ENCODE assay signal across 36 cellular contexts in the genomic region with DNA sequence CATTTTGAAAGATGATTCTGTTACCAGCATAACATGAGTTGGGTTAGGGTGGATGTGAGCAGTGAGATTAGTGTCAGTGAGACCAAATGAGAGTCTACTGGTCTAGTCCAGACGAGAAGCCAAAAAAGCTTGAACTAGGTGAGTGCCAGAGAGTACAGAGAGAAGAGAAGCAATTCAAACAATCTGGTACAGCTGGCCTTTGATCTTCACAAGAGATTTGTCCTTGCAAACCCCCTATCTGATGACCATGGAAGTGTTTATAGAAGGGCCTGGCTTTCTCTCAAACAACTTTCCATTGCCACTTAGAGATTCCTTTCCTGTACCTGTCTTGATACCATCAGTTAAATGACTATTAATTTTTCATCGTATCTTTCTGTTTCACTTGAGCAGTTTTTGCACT.
"Had no signal": no experiment of that assay in that cellular context is flagged by ENCODE, and none has a peak within 500 bp of the region (broad histone marks: within the 10 kb centered on the region; RNA-seq: fewer than 3 reads in every experiment).

No MANE protein-coding gene starts in this region.

- DNase-seq: activated B cell treated with CpG ODN at 0.5 μM for 24 hours; activated CD4-positive, alpha-beta memory T cell treated with anti-CD3 and anti-CD28 coated beads for 36 hours; activated CD4-positive, alpha-beta T cell treated with anti-CD3 and anti-CD28 coated beads for 4 hours; activated CD4-positive, alpha-beta T cell treated with anti-CD3 and anti-CD28 coated beads, Interleukin-2, amount 10 ng/mL, durations not matched to agents 24 days and 14 days; activated CD4-positive, alpha-beta T cell treated with anti-CD3 and anti-CD28 coated beads, Interleukin-2, amount 50 U/mL, for 1 hour; activated CD4-positive, alpha-beta T cell treated with anti-CD3 and anti-CD28 coated beads, Interleukin-2, amount 50 U/mL, for 4 hours; activated CD4-positive, CD25-positive, alpha-beta regulatory T cell treated with anti-CD3 and anti-CD28 coated beads, Interleukin-2, amount 50 U/mL, for 72 hours; activated CD8-positive, alpha-beta memory T cell treated with anti-CD3 and anti-CD28 coated beads, Interleukin-2, amount 50 U/mL, for 4 hours; activated CD8-positive, alpha-beta T cell treated with anti-CD3 and anti-CD28 coated beads for 36 hours; activated effector memory CD4-positive, alpha-beta T cell treated with anti-CD3 and anti-CD28 coated beads, Interleukin-2, amount 50 U/mL, for 16 hours; activated gamma-delta T cell treated with Interleukin-2 at 50 U/mL for 16 hours; activated naive CD4-positive, alpha-beta T cell; activated naive CD4-positive, alpha-beta T cell treated with anti-CD3 and anti-CD28 coated beads for 36 hours; activated naive CD4-positive, alpha-beta T cell treated with anti-CD3 and anti-CD28 coated beads, Interleukin-2, amount 50 U/mL, for 16 hours; activated naive CD8-positive, alpha-beta T cell treated with anti-CD3 and anti-CD28 coated beads for 36 hours; activated T-cell treated with anti-CD3 and anti-CD28 coated beads for 4 hours; activated T-cell treated with anti-CD3 and anti-CD28 coated beads, Interleukin-2, amount 50 U/mL, for 1 hour; activated T-cell treated with anti-CD3 and anti-CD28 coated beads, Interleukin-2, amount 50 U/mL, for 4 hours; activated T-cell treated with anti-CD3 and anti-CD28 coated beads, Interleukin-2, amount 50 U/mL, for 72 hours; adrenal gland; amniotic stem cell; aorta; body of pancreas; brain microvascular endothelial cell; central memory CD4-positive, alpha-beta T cell; T-helper 2 cell; T-helper 9 cell had no signal

- H3K36me3 Mint-ChIP-seq: activated CD4-positive, alpha-beta memory T cell treated with anti-CD3 and anti-CD28 coated beads for 36 hours; activated naive CD4-positive, alpha-beta T cell treated with anti-CD3 and anti-CD28 coated beads, Interleukin-2, amount 50 U/mL, for 72 hours; activated naive CD8-positive, alpha-beta T cell treated with anti-CD3 and anti-CD28 coated beads for 36 hours had no signal

- H3K27me3 ChIP-seq: adrenal gland, body of pancreas, brain microvascular endothelial cell, breast epithelium had no signal

- H3K9me3 ChIP-seq: adrenal gland, body of pancreas, breast epithelium had no signal

- H3K4me3 ChIP-seq: adrenal gland, body of pancreas, breast epithelium had no signal

- ATAC-seq: activated T-cell treated with anti-CD3 and anti-CD28 coated beads, Interleukin-2, amount 50 U/mL, for 4 hours; body of pancreas had no signal

- H3K27ac ChIP-seq: adrenal gland, body of pancreas, brain microvascular endothelial cell, breast epithelium, VCaP had no signal

- FAIRE-seq: astrocyte, TTC549 had no signal

- H3K4me1 Mint-ChIP-seq: activated B cell treated with CpG ODN at 0.5 μM for 24 hours; activated CD4-positive, alpha-beta T cell treated with anti-CD3 and anti-CD28 coated beads, Interleukin-2, amount 10 ng/mL, durations not matched to agents 24 days and 14 days; activated naive CD8-positive, alpha-beta T cell treated with anti-CD3 and anti-CD28 coated beads for 36 hours; activated T-helper 17 cell treated with anti-CD3 and anti-CD28 coated beads, Interleukin-2, amount 50 U/mL, for 72 hours had no signal

- H3K4me3 Mint-ChIP-seq: activated B cell treated with CpG ODN at 0.5 μM for 24 hours; activated CD4-positive, alpha-beta memory T cell treated with anti-CD3 and anti-CD28 coated beads for 36 hours; activated CD4-positive, alpha-beta T cell treated with anti-CD3 and anti-CD28 coated beads, Interleukin-2, amount 10 ng/mL, durations not matched to agents 24 days and 14 days; activated CD8-positive, alpha-beta T cell treated with anti-CD3 and anti-CD28 coated beads for 36 hours; activated naive CD4-positive, alpha-beta T cell treated with anti-CD3 and anti-CD28 coated beads for 36 hours; activated naive CD8-positive, alpha-beta T cell treated with anti-CD3 and anti-CD28 coated beads for 36 hours; activated T-cell treated with anti-CD3 and anti-CD28 coated beads, Interleukin-2, amount 50 U/mL, for 4 hours; activated T-cell treated with anti-CD3 and anti-CD28 coated beads, Interleukin-2, amount 50 U/mL, for 72 hours; activated T-helper 1 cell treated with anti-CD3 and anti-CD28 coated beads, Interleukin-12 subunit alpha, Interleukin-12 subunit beta, Interleukin-2, Interleukin-4 antibody, amounts not matched to agents 30 ng/mL and 10 ng/mL and 1 ng/mL, durations not matched to agents 14 hours and 24 hours and 36 hours; activated T-helper 17 cell treated with anti-CD3 and anti-CD28 coated beads, Interleukin-2, amount 50 U/mL, for 72 hours; T-helper 1 cell treated with Interleukin-12 subunit alpha and Interleukin-12 subunit beta and Interleukin-4 antibody, amounts not matched to agents 30 μg/mL and 1 μg/mL, for 36 hours; T-helper 2 cell treated with Interferon-gamma antibody and Interleukin-4, amounts not matched to agents 5 μg/mL and 100 μg/mL, for 36 hours had no signal

- H3K9me3 Mint-ChIP-seq: activated B cell treated with CpG ODN at 0.5 μM for 24 hours; activated CD4-positive, alpha-beta memory T cell treated with anti-CD3 and anti-CD28 coated beads for 36 hours; activated CD4-positive, alpha-beta T cell treated with anti-CD3 and anti-CD28 coated beads, Interleukin-2, amount 10 ng/mL, durations not matched to agents 24 days and 14 days; activated CD8-positive, alpha-beta T cell treated with anti-CD3 and anti-CD28 coated beads for 36 hours; activated naive CD4-positive, alpha-beta T cell treated with anti-CD3 and anti-CD28 coated beads for 36 hours; activated naive CD4-positive, alpha-beta T cell treated with anti-CD3 and anti-CD28 coated beads, Interleukin-2, amount 50 U/mL, for 72 hours; activated naive CD8-positive, alpha-beta T cell treated with anti-CD3 and anti-CD28 coated beads for 36 hours; activated T-cell treated with anti-CD3 and anti-CD28 coated beads, Interleukin-2, amount 50 U/mL, for 4 hours; activated T-helper 1 cell treated with anti-CD3 and anti-CD28 coated beads, Interleukin-12 subunit alpha, Interleukin-12 subunit beta, Interleukin-2, Interleukin-4 antibody, amounts not matched to agents 30 ng/mL and 10 ng/mL and 1 ng/mL, durations not matched to agents 14 hours and 24 hours and 36 hours; activated T-helper 17 cell treated with anti-CD3 and anti-CD28 coated beads, Interleukin-2, amount 50 U/mL, for 72 hours; T-helper 1 cell treated with Interleukin-12 subunit alpha and Interleukin-12 subunit beta and Interleukin-4 antibody, amounts not matched to agents 30 μg/mL and 1 μg/mL, for 36 hours; T-helper 2 cell treated with Interferon-gamma antibody and Interleukin-4, amounts not matched to agents 5 μg/mL and 100 μg/mL, for 36 hours had no signal

- H3K27ac Mint-ChIP-seq: activated B cell treated with CpG ODN at 0.5 μM for 24 hours; activated CD4-positive, alpha-beta memory T cell treated with anti-CD3 and anti-CD28 coated beads for 36 hours; activated CD4-positive, alpha-beta T cell treated with anti-CD3 and anti-CD28 coated beads, Interleukin-2, amount 10 ng/mL, durations not matched to agents 24 days and 14 days; activated CD8-positive, alpha-beta T cell treated with anti-CD3 and anti-CD28 coated beads for 36 hours; activated naive CD4-positive, alpha-beta T cell treated with anti-CD3 and anti-CD28 coated beads for 36 hours; activated naive CD4-positive, alpha-beta T cell treated with anti-CD3 and anti-CD28 coated beads, Interleukin-2, amount 50 U/mL, for 72 hours; activated naive CD8-positive, alpha-beta T cell treated with anti-CD3 and anti-CD28 coated beads for 36 hours; activated T-cell treated with anti-CD3 and anti-CD28 coated beads, Interleukin-2, amount 50 U/mL, for 72 hours; activated T-helper 1 cell treated with anti-CD3 and anti-CD28 coated beads, Interleukin-12 subunit alpha, Interleukin-12 subunit beta, Interleukin-2, Interleukin-4 antibody, amounts not matched to agents 30 ng/mL and 10 ng/mL and 1 ng/mL, durations not matched to agents 14 hours and 24 hours and 36 hours; activated T-helper 17 cell treated with anti-CD3 and anti-CD28 coated beads, Interleukin-2, amount 50 U/mL, for 72 hours; T-helper 1 cell treated with Interleukin-12 subunit alpha and Interleukin-12 subunit beta and Interleukin-4 antibody, amounts not matched to agents 30 μg/mL and 1 μg/mL, for 36 hours; T-helper 2 cell treated with Interferon-gamma antibody and Interleukin-4, amounts not matched to agents 5 μg/mL and 100 μg/mL, for 36 hours had no signal

- H3K4me1 ChIP-seq: adrenal gland, body of pancreas, breast epithelium had no signal

- H3K27me3 Mint-ChIP-seq: activated B cell treated with CpG ODN at 0.5 μM for 24 hours; activated CD4-positive, alpha-beta memory T cell treated with anti-CD3 and anti-CD28 coated beads for 36 hours; activated CD4-positive, alpha-beta T cell treated with anti-CD3 and anti-CD28 coated beads, Interleukin-2, amount 10 ng/mL, durations not matched to agents 24 days and 14 days; activated CD8-positive, alpha-beta T cell treated with anti-CD3 and anti-CD28 coated beads for 36 hours; activated naive CD8-positive, alpha-beta T cell treated with anti-CD3 and anti-CD28 coated beads for 36 hours; activated T-helper 17 cell treated with anti-CD3 and anti-CD28 coated beads, Interleukin-2, amount 50 U/mL, for 72 hours had no signal

- H3K36me3 ChIP-seq: adrenal gland, brain microvascular endothelial cell, breast epithelium had no signal
